8 cellular contexts compared by ENCODE assay signal in genomic region chr4:177308842-177309524, GRCh38. TPM values are rescaled to one million over a fixed set of nuclear protein-coding genes. Genes with fewer than 3 reads are reported as not detected.
DNase-seq lines count a peak whose midpoint lies in the region; ATAC-seq and TF ChIP-seq lines count a peak whose summit lies in the region.

No MANE protein-coding gene starts in this region.

- peak overlapping the region; percentile 90 for H3K27ac Mint-ChIP-seq in activated T-cell treated with anti-CD3 and anti-CD28 coated beads, Interleukin-2, amount 50 U/mL, for 72 hours
- peak overlapping the region; percentile 90 for H3K27ac Mint-ChIP-seq in T-helper 1 cell treated with Interleukin-12 subunit alpha and Interleukin-12 subunit beta and Interleukin-4 antibody, amounts not matched to agents 30 μg/mL and 1 μg/mL, for 36 hours

- H3K4me3 Mint-ChIP-seq in activated T-cell treated with anti-CD3 and anti-CD28 coated beads, Interleukin-2, amount 50 U/mL, for 72 hours = peak overlapping the region; percentile 95 to 98
- peak overlapping the region; percentile 95 for H3K4me3 Mint-ChIP-seq in T-helper 1 cell treated with Interleukin-12 subunit alpha and Interleukin-12 subunit beta and Interleukin-4 antibody, amounts not matched to agents 30 μg/mL and 1 μg/mL, for 36 hours

- no peaks in the 10 kb centered on the region for H3K9me3 ChIP-seq in right cardiac atrium (ENCODE audit: control insufficient read depth, low read length)
- H3K9me3 ChIP-seq in tibial artery = no peaks in the 10 kb centered on the region

- peaks cover 2% of the 10 kb centered on the region for H3K4me1 ChIP-seq in right cardiac atrium (ENCODE audit: control insufficient read depth, insufficient read depth, low read length)
- H3K4me1 ChIP-seq in tibial artery = peaks cover 0 to 14% (median 6%) of the 10 kb centered on the region in 4 donors

- peaks cover 49% of the 10 kb centered on the region for H3K4me1 Mint-ChIP-seq in activated T-cell treated with anti-CD3 and anti-CD28 coated beads, Interleukin-2, amount 50 U/mL, for 72 hours (ENCODE audit: low read depth)
- peaks cover 38% of the 10 kb centered on the region for H3K4me1 Mint-ChIP-seq in T-helper 1 cell treated with Interleukin-12 subunit alpha and Interleukin-12 subunit beta and Interleukin-4 antibody, amounts not matched to agents 30 μg/mL and 1 μg/mL, for 36 hours (ENCODE audit: low read depth)

- no peaks in the 10 kb centered on the region for H3K27me3 Mint-ChIP-seq in activated T-cell treated with anti-CD3 and anti-CD28 coated beads, Interleukin-2, amount 50 U/mL, for 72 hours (ENCODE audit: low read depth)
- no peaks in the 10 kb centered on the region for H3K27me3 Mint-ChIP-seq in T-helper 1 cell treated with Interleukin-12 subunit alpha and Interleukin-12 subunit beta and Interleukin-4 antibody, amounts not matched to agents 30 μg/mL and 1 μg/mL, for 36 hours (ENCODE audit: low read depth)

- H3K9me3 Mint-ChIP-seq in activated T-cell treated with anti-CD3 and anti-CD28 coated beads, Interleukin-2, amount 50 U/mL, for 72 hours = no peaks in the 10 kb centered on the region
- H3K9me3 Mint-ChIP-seq in T-helper 1 cell treated with Interleukin-12 subunit alpha and Interleukin-12 subunit beta and Interleukin-4 antibody, amounts not matched to agents 30 μg/mL and 1 μg/mL, for 36 hours = no peaks in the 10 kb centered on the region

- TF ChIP-seq CTCF in tibial artery (IDR thresholded peaks at IDR 0.05) = no peak

- intact Hi-C loops in right cardiac atrium (cut with DNase I) = no loop called here
- intact Hi-C loops in tibial artery (cut with DNase I; ENCODE audit: low total_unique reads) = no loop called here

- H3K27me3 ChIP-seq in right cardiac atrium (ENCODE audit: control insufficient read depth, insufficient read depth) (no peaks in the 10 kb centered on the region), tibial artery (no peaks in the 10 kb centered on the region)

- DNase-seq in activated T-cell treated with anti-CD3 and anti-CD28 coated beads, Interleukin-2, amount 50 U/mL, for 72 hours = peak; percentile 44 to 54
- DNase-seq in activated T-cell treated with anti-CD3 and anti-CD28 coated beads, Interleukin-2, amount 50 U/mL, for 1 hour = no peak
- DNase-seq in right cardiac atrium = no peak
- DNase-seq in tibial artery = no peak
- DNase-seq in NCI-H69 (lab: John Stamatoyannopoulos, UW) = no peak
- no peak for DNase-seq in activated gamma-delta T cell treated with Interleukin-2 at 50 U/mL for 16 hours
- no peak for DNase-seq in anterior cingulate cortex (lab: John Stamatoyannopoulos, UW)

- H3K4me3 ChIP-seq in right cardiac atrium (ENCODE audit: low read length) (peak overlapping the region; percentile 57), tibial artery (peak overlapping the region; percentile 53 to 55)

- WGBS in right cardiac atrium = 46% methylated on average over 8 of the region's 8 CpGs

- peaks cover 0 to 2% of the 10 kb centered on the region in 2 donors for H3K36me3 Mint-ChIP-seq in activated T-cell treated with anti-CD3 and anti-CD28 coated beads, Interleukin-2, amount 50 U/mL, for 72 hours (ENCODE audit: insufficient read depth in 2 of 2)
- H3K36me3 Mint-ChIP-seq in T-helper 1 cell treated with Interleukin-12 subunit alpha and Interleukin-12 subunit beta and Interleukin-4 antibody, amounts not matched to agents 30 μg/mL and 1 μg/mL, for 36 hours (ENCODE audit: low read depth) = peaks cover 7% of the 10 kb centered on the region

- peak; percentile 79 to 83 for ATAC-seq in activated T-cell treated with anti-CD3 and anti-CD28 coated beads, Interleukin-2, amount 50 U/mL, for 72 hours (replicated peaks in 1 of 2)
- ATAC-seq in right cardiac atrium = no peak

- H3K27ac ChIP-seq in right cardiac atrium (ENCODE audit: low read length) (no peak overlapping the region), tibial artery (peak overlapping the region in 1 of 2 donors; percentile 16)

- H3K36me3 ChIP-seq in tibial artery = no peaks in the 10 kb centered on the region

RNA-seq across cellular contexts. Expression of gene NEIL3, which starts 0.7 kb away (rescaled TPM):
- 10 to 100 TPM; 26.4 to 29.2 TPM for total RNA-seq in activated T-cell treated with anti-CD3 and anti-CD28 coated beads, Interleukin-2, amount 50 U/mL, for 72 hours
- under 1 TPM; 0.14 to 0.38 (median 0.27) TPM for total RNA-seq in right cardiac atrium
- not detected for polyA plus RNA-seq in right cardiac atrium

Comparison
In these comparisons a context has a peak if more than half of its experiments do, and no peak if none do; other contexts are left out.
1. DNase-seq: peak in activated T-cell treated with anti-CD3 and anti-CD28 coated beads, Interleukin-2, amount 50 U/mL, for 72 hours (2 of 2); none in activated T-cell treated with anti-CD3 and anti-CD28 coated beads, Interleukin-2, amount 50 U/mL, for 1 hour (single experiment), right cardiac atrium (0 of 3), tibial artery (0 of 2), NCI-H69 (single experiment), activated gamma-delta T cell treated with Interleukin-2 at 50 U/mL for 16 hours (single experiment) and anterior cingulate cortex (0 of 58).
2. ATAC-seq: peak in activated T-cell treated with anti-CD3 and anti-CD28 coated beads, Interleukin-2, amount 50 U/mL, for 72 hours (2 of 2); none in right cardiac atrium (0 of 2).
3. RNA of gene NEIL3, which starts 0.7 kb away (total RNA-seq): 26.4 to 29.2 TPM in activated T-cell treated with anti-CD3 and anti-CD28 coated beads, Interleukin-2, amount 50 U/mL, for 72 hours; 0.14 to 0.38 TPM in right cardiac atrium; every median in the first group is over 10 times any median in the second.